ENCODE assay signal across 8 cellular contexts in the genomic region with DNA sequence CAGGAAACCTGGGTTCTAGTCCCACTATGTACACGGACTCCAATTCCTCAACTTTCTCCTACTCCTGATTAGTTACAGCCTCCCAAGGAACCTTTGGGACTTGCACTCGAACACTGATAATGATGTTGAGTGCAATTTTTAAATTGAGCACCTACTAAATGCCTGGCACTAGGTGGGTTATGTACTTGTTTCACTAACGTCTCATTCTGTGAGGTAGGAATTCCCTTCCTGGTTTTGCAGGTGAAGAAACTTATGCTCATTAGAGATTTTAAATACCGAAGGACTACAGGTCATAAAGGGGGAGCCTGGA. TPM values are rescaled to one million over a fixed set of nuclear protein-coding genes. Genes with fewer than 3 reads are reported as not detected.
A peak's percentile ranks its signal among the peaks of the same experiment; 100 is the strongest.
DNase-seq lines count a peak whose midpoint lies in the region; ATAC-seq, FAIRE-seq and TF ChIP-seq lines count a peak whose summit lies in the region.

No MANE protein-coding gene starts in this region.

- BruUV-seq in HCT116 (replicated peaks; lab: Mats Ljungman, UMichigan) = TSS peak; percentile 75

- POLR2A ChIA-PET in A549 (lab: Yijun Ruan, JAX) (interaction anchor here (1.0 kb wide), 1 partner anchor 13 kb away, joined by 4 read pairs; no protein-coding TSS in a partner anchor), HCT116 (lab: Charles Lee) (no interaction called here)

- H3K4me3 Mint-ChIP-seq in astrocyte (ENCODE audit: unreplicated experiment) = peak overlapping the region; percentile 93

- no peaks in the 10 kb centered on the region for H4K20me1 ChIP-seq in HCT116 (ENCODE audit: insufficient read depth)
- H4K20me1 ChIP-seq in astrocyte (ENCODE audit: insufficient read depth, low read length) = no peaks in the 10 kb centered on the region

- peak overlapping the region; percentile 84 for H3K4me2 ChIP-seq in A549
- H3K4me2 ChIP-seq in HCT116 (ENCODE audit: low read length) = peak overlapping the region; percentile 89
- peak overlapping the region; percentile 90 for H3K4me2 ChIP-seq in astrocyte (ENCODE audit: low read length)

- H3K79me2 ChIP-seq in HCT116 (ENCODE audit: insufficient read depth, low read length) (peaks cover 69% of the 10 kb centered on the region), astrocyte (ENCODE audit: insufficient read depth, low read length) (peaks cover 40% of the 10 kb centered on the region)

- H3K9me3 ChIP-seq in A549 = no peaks in the 10 kb centered on the region
- no peaks in the 10 kb centered on the region for H3K9me3 ChIP-seq in HCT116 (ENCODE audit: control insufficient read depth in 1 of 2, insufficient read depth in 1 of 2, low read depth in 1 of 2, low read length in 2 of 2)
- no peaks in the 10 kb centered on the region for H3K9me3 ChIP-seq in astrocyte (ENCODE audit: insufficient read depth, low read depth, low read length)
- H3K9me3 ChIP-seq in lung (ENCODE audit: control insufficient read depth in 2 of 2, insufficient read depth in 1 of 2, low read length in 1 of 2) = no peaks in the 10 kb centered on the region

- no peaks in the 10 kb centered on the region for H3K9me3 Mint-ChIP-seq in astrocyte (ENCODE audit: unreplicated experiment)

- no peak for TF ChIP-seq RAD21 in A549 (conservative IDR thresholded peaks at IDR 0.05 in 1 of 2, IDR thresholded peaks at IDR 0.05 in 1 of 2)
- no peak for TF ChIP-seq RAD21 in HCT116 (IDR thresholded peaks at IDR 0.05; ENCODE audit: low read depth)

- no peak for TF ChIP-seq EP300 in A549 (IDR thresholded peaks at IDR 0.05)

- peaks cover 7% of the 10 kb centered on the region for H3K4me1 Mint-ChIP-seq in astrocyte (ENCODE audit: low read depth, unreplicated experiment)

- H3K27ac Mint-ChIP-seq in astrocyte (ENCODE audit: unreplicated experiment) = peak overlapping the region; percentile 60

- TF ChIP-seq POLR2A in A549 (IDR thresholded peaks at IDR 0.05; ENCODE audit: low read length) (no peak), HCT116 (IDR thresholded peaks at IDR 0.05; ENCODE audit: borderline replicate concordance, extremely low read depth, insufficient read depth, insufficient read length) (no peak)

- intact Hi-C loops in HCT116 (cut with micrococcal nuclease) = loop anchor here (1.0 kb wide), 1 partner anchor 58 kb away; no protein-coding TSS in a partner anchor
- intact Hi-C loops in head of caudate nucleus (cut with DNase I) = no loop called here

- H3K27me3 ChIP-seq in HCT116 (ENCODE audit: insufficient read depth, low read length) (no peaks in the 10 kb centered on the region), astrocyte (ENCODE audit: insufficient read depth, low read length) (no peaks in the 10 kb centered on the region), lung (ENCODE audit: control insufficient read depth, insufficient read depth) (no peaks in the 10 kb centered on the region)

- no peaks in the 10 kb centered on the region for H3K36me3 Mint-ChIP-seq in astrocyte (ENCODE audit: low read depth, unreplicated experiment)

- H3K9ac ChIP-seq in HCT116 (ENCODE audit: low read length) = peak overlapping the region; percentile 92
- H3K9ac ChIP-seq in astrocyte (ENCODE audit: low read length) = peak overlapping the region; percentile 93

- H3K36me3 ChIP-seq in HCT116 (ENCODE audit: control insufficient read depth in 1 of 2, insufficient read depth in 2 of 2, low read length in 2 of 2) (peaks cover 4 to 14% of the 10 kb centered on the region in 2 experiments; a peak in 3 of 4 replicates), astrocyte (ENCODE audit: insufficient read depth, low read length) (peaks cover 13% of the 10 kb centered on the region), lung (ENCODE audit: control insufficient read depth in 2 of 2, insufficient read depth in 2 of 2, low read length in 2 of 2) (peaks cover 0 to 3% of the 10 kb centered on the region in 2 donors)

- no peak overlapping the region for H2AFZ ChIP-seq in HCT116 (ENCODE audit: low read depth, low read length, poor library complexity, severe bottlenecking)
- H2AFZ ChIP-seq in astrocyte (ENCODE audit: low read depth, low read length) = peak overlapping the region; percentile 99

- TF ChIP-seq CTCF in A549 (IDR thresholded peaks at IDR 0.05) (no peak), HCT116 (IDR thresholded peaks at IDR 0.05 in 2 of 3, conservative IDR thresholded peaks at IDR 0.05 in 1 of 3; ENCODE audit: borderline replicate concordance in 1 of 3, insufficient read depth in 1 of 3, low read depth in 2 of 3, low read length in 2 of 3) (no peak), astrocyte (IDR thresholded peaks at IDR 0.05; ENCODE audit: insufficient read depth, low read depth, low read length) (no peak), lung (IDR thresholded peaks at IDR 0.05; ENCODE audit: control extremely low read depth, extremely low read depth) (no peak)

- CTCF ChIA-PET in A549 (lab: Yijun Ruan, JAX) = interaction anchor here (1.2 to 2.0 kb wide), 3 partner anchors 116 to 648 kb away, joined by 3 to 6 read pairs (median 3); no protein-coding TSS in a partner anchor
- CTCF ChIA-PET in HCT116 (lab: Charles Lee) = no interaction called here

- FAIRE-seq in A549 (lab: Jason Lieb, UNC) (no peak), astrocyte (lab: Jason Lieb, UNC) (no peak), GM19239 (lab: Jason Lieb, UNC) (no peak)

- peak in 1 of 2 experiments; percentile 20 for DNase-seq in A549 (ENCODE audit: low read depth in 1 of 2, low spot score in 1 of 2)
- no peak for DNase-seq in HCT116 (ENCODE audit: low read depth, low spot score)
- no peak for DNase-seq in astrocyte (ENCODE audit: low read depth)
- DNase-seq in lung (ENCODE audit: low spot score) = no peak
- no peak for DNase-seq in GM19239 (ENCODE audit: insufficient read length, low spot score)
- no peak for DNase-seq in head of caudate nucleus

- 3% methylated on average over 4 of the region's 4 CpGs for WGBS in A549 (ENCODE audit: missing lambda C conversion rate)
- 2 to 3% methylated on average over 4 of the region's 4 CpGs for WGBS in lung, 2 donors

- ATAC-seq in A549 = no peak
- no peak for ATAC-seq in HCT116
- no peak for ATAC-seq in lung (ENCODE audit: insufficient read depth, low FRiP score)
- no peak for ATAC-seq in GM19467 (IDR thresholded peaks at IDR 0.05; ENCODE audit: unreplicated experiment)
- ATAC-seq in HG03565 (IDR thresholded peaks at IDR 0.05; ENCODE audit: unreplicated experiment) = no peak

- H3K4me1 ChIP-seq in A549 (peaks cover 24% of the 10 kb centered on the region), HCT116 (ENCODE audit: control insufficient read depth in 1 of 2, insufficient read depth in 2 of 2, low read length in 2 of 2) (peaks cover 0 to 16% of the 10 kb centered on the region in 2 experiments; a peak in 3 of 4 replicates), astrocyte (ENCODE audit: insufficient read depth, low read length) (peaks cover 8% of the 10 kb centered on the region), lung (ENCODE audit: control insufficient read depth in 2 of 2, insufficient read depth in 2 of 2, low read length in 2 of 2) (peaks cover 0 to 9% of the 10 kb centered on the region in 2 donors)

- H3K4me3 ChIP-seq in A549 (peak overlapping the region; percentile 64), HCT116 (replicated peaks in 1 of 2; ENCODE audit: low read depth in 1 of 2, low read length in 2 of 2) (peak overlapping the region; percentile 88 to 97), astrocyte (ENCODE audit: insufficient read depth, low read depth, low read length) (peak overlapping the region; percentile 97), lung (peak overlapping the region; percentile 70)

- no peaks in the 10 kb centered on the region for H3K27me3 Mint-ChIP-seq in astrocyte (ENCODE audit: low read depth, unreplicated experiment)

- RAD21 ChIA-PET in HCT116 (lab: Charles Lee; ENCODE audit: low non-redundant PET in 1 of 2, low total read pairs in 2 of 2, uncharacterized antibody in 2 of 2, unreplicated experiment in 2 of 2) = no interaction called here

- no peaks in the 10 kb centered on the region for H3K9me2 ChIP-seq in HCT116 (ENCODE audit: insufficient read depth)

- H3K27ac ChIP-seq in A549 (peak overlapping the region; percentile 82 to 97), HCT116 (ENCODE audit: low read depth, low read length) (peak overlapping the region; percentile 75), astrocyte (ENCODE audit: low read depth, low read length) (peak overlapping the region; percentile 88), lung (ENCODE audit: low read depth in 1 of 2, low read length in 1 of 2) (no peak overlapping the region)

TF ChIP-seq in A549, 52 proteins besides CTCF, POLR2A, EP300 and RAD21 (continues in another document):
- TF ChIP-seq BHLHE40 (IDR thresholded peaks at IDR 0.05; ENCODE audit: low read depth, low read length) = no peak

RNA-seq across cellular contexts. Expression of gene PARPBP, which starts 0.5 kb away (rescaled TPM):
- polyA plus RNA-seq in A549 (2011; rRNA removed) = 32.6 and 58.2 TPM in 2 replicates
- 10.8 and 11.4 TPM in 2 replicates for polyA plus RNA-seq in A549 (2012; cell fraction: cytosol; rRNA removed)
- 4.3 and 7.3 TPM in 2 replicates for polyA plus RNA-seq in A549 (2012; cell fraction: nucleus; rRNA removed)
- 31.8 to 32.8 TPM (median 32.4 TPM) in 3 replicates for polyA plus RNA-seq in A549 (2017; fragmentation: RNase III; extraction: RNeasy Plus Mini Kit Qiagen cat#74134 plus additional on column Dnase treatment)
- 11.6 and 12.8 TPM in 2 replicates for polyA minus RNA-seq in A549 (2011; rRNA and poly(A)+ RNA removed)
- 23.5 TPM for total RNA-seq in HCT116 (2021; ENCODE audit: unreplicated experiment)
- 4.8 and 8.9 TPM in 2 replicates for polyA plus RNA-seq in HCT116 (2012)
- 4.5 and 5.8 TPM in 2 replicates for total RNA-seq in astrocyte
- total RNA-seq in lung = 1 to 10 TPM; 1.7 to 6.1 TPM
- 1 to 10 TPM; 1.2 to 1.5 TPM for polyA plus RNA-seq in lung

RNA-seq across cellular contexts. Expression of gene NUP37, which starts 0.6 kb away (rescaled TPM):
- polyA plus RNA-seq in A549 (2011; rRNA removed) (91.9 and 118 TPM in 2 replicates), A549 (2017; fragmentation: RNase III; extraction: RNeasy Plus Mini Kit Qiagen cat#74134 plus additional on column Dnase treatment) (98.0 to 103 TPM (median 101 TPM) in 3 replicates), lung (10 to 100 TPM; 14.0 to 23.3 TPM)
- polyA plus RNA-seq in A549 (2012; cell fraction: cytosol; rRNA removed) = 57.8 and 58.2 TPM in 2 replicates
- 25.8 and 36.1 TPM in 2 replicates for polyA plus RNA-seq in A549 (2012; cell fraction: nucleus; rRNA removed)
- 16.0 and 21.5 TPM in 2 replicates for polyA minus RNA-seq in A549 (2011; rRNA and poly(A)+ RNA removed)
- total RNA-seq in HCT116 (2021; ENCODE audit: unreplicated experiment) (77.5 TPM), astrocyte (23.1 and 27.2 TPM in 2 replicates), lung (10 to 100 TPM; 17.1 to 21.8 TPM)
- polyA plus RNA-seq in HCT116 (2012) = 47.8 and 65.7 TPM in 2 replicates

RNA-seq across cellular contexts. Expression of gene WASHC3, which starts 58.7 kb away (rescaled TPM):
- polyA plus RNA-seq in A549 (2011; rRNA removed) (54.9 and 63.3 TPM in 2 replicates), A549 (2017; fragmentation: RNase III; extraction: RNeasy Plus Mini Kit Qiagen cat#74134 plus additional on column Dnase treatment) (36.2 to 39.1 TPM (median 38.1 TPM) in 3 replicates), lung (10 to 100 TPM; 37.4 to 52.9 TPM)
- polyA plus RNA-seq in A549 (2012; cell fraction: cytosol; rRNA removed) = 22.5 and 22.8 TPM in 2 replicates
- 5.9 and 6.5 TPM in 2 replicates for polyA plus RNA-seq in A549 (2012; cell fraction: nucleus; rRNA removed)
- 14.5 and 18.1 TPM in 2 replicates for polyA minus RNA-seq in A549 (2011; rRNA and poly(A)+ RNA removed)
- total RNA-seq in HCT116 (2021; ENCODE audit: unreplicated experiment) (15.6 TPM), astrocyte (22.6 and 26.5 TPM in 2 replicates), lung (10 to 100 TPM; 28.0 to 53.3 TPM)
- polyA plus RNA-seq in HCT116 (2012) = 8.6 and 16.5 TPM in 2 replicates

Comparison
In these comparisons a context has a peak if more than half of its experiments do, and no peak if none do; other contexts are left out.
1. H3K27ac ChIP-seq: peak in A549 (2 of 2), HCT116 (single experiment) and astrocyte (single experiment); none in lung (0 of 2).
2. Peak in every context shown above with its lines, with median percentiles within 50 percentile points of each other: H3K4me2 ChIP-seq and H3K4me3 ChIP-seq.